Comparison of ENCODE assay signal across 27 cellular contexts in the genomic region with DNA sequence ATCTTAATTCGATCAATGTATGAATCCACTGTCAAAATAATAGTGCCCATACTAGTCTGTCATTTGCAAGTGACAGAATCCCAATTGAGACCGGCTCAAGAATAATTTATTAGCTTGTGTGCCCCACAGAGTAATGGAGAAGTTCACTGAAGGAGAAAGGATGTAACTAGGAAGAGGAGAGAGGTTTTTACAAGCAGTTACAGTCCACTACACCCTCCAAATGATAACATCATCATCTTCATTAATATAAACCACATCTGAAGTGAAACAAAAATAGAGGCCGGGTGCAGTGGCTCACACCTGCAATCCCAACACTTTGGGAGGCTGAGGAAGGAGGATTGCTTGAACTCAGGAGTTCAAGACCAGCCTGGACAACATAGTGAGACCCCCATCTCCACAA.
"Had no signal": no experiment of that assay in that cellular context is flagged by ENCODE, and none has a peak within 500 bp of the region (broad histone marks: within the 10 kb centered on the region; RNA-seq: fewer than 3 reads in every experiment).

No MANE protein-coding gene starts in this region.

- H3K4me3 ChIP-seq: ascending aorta, body of pancreas, PC-9 had no signal

- H3K36me3 ChIP-seq: ascending aorta had no signal

- H3K27ac ChIP-seq: ascending aorta, body of pancreas, PC-9 had no signal

- H3K4me3 Mint-ChIP-seq: activated CD4-positive, alpha-beta memory T cell treated with anti-CD3 and anti-CD28 coated beads for 36 hours; activated CD4-positive, alpha-beta T cell treated with anti-CD3 and anti-CD28 coated beads, Interleukin-2, amount 10 ng/mL, durations not matched to agents 7 days and 5 days; activated naive CD8-positive, alpha-beta T cell treated with anti-CD3 and anti-CD28 coated beads, Interleukin-2, amount 50 U/mL, for 24 hours; activated T-cell treated with anti-CD3 and anti-CD28 coated beads, Interleukin-2, amount 50 U/mL, for 4 hours; T-cell had no signal

- DNase-seq: activated CD4-positive, alpha-beta memory T cell treated with anti-CD3 and anti-CD28 coated beads for 36 hours; activated CD4-positive, alpha-beta T cell treated with anti-CD3 and anti-CD28 coated beads, Interleukin-2, amount 10 ng/mL, durations not matched to agents 7 days and 5 days; activated CD4-positive, CD25-positive, alpha-beta regulatory T cell; activated CD8-positive, alpha-beta memory T cell treated with anti-CD3 and anti-CD28 coated beads for 24 hours; activated effector memory CD4-positive, alpha-beta T cell treated with anti-CD3 and anti-CD28 coated beads, Interleukin-2, amount 50 U/mL, for 16 hours; activated naive CD4-positive, alpha-beta T cell treated with Interleukin-2 at 50 U/mL for 16 hours; activated naive CD8-positive, alpha-beta T cell treated with anti-CD3 and anti-CD28 coated beads, Interleukin-2, amount 50 U/mL, for 24 hours; activated T-cell treated with anti-CD3 and anti-CD28 coated beads, Interleukin-2, amount 50 U/mL, for 4 hours; amniotic stem cell; body of pancreas; central memory CD4-positive, alpha-beta T cell; Kasumi-1; NCI-H1092; NCI-H1417; NCI-H1930; NCI-H2107; NCI-H2171 treated with DMSO at 0.1 percent for 48 hours; NCI-H345; NCI-H510A; NCI-H526 treated with DMSO at 0.1 percent for 48 hours; PC-9; SIG-M5; T-cell; T-helper 2 cell; T1000 had no signal

- H2AFZ ChIP-seq: PC-9 had no signal

- H3K4me1 ChIP-seq: ascending aorta, body of pancreas had no signal

- H3K4me2 ChIP-seq: PC-9 had no signal

- ATAC-seq: activated naive CD4-positive, alpha-beta T cell treated with anti-CD3 and anti-CD28 coated beads, Interleukin-2, amount 50 U/mL, for 72 hours; activated naive CD8-positive, alpha-beta T cell treated with anti-CD3 and anti-CD28 coated beads, Interleukin-2, amount 50 U/mL, for 24 hours; activated T-cell treated with anti-CD3 and anti-CD28 coated beads, Interleukin-2, amount 50 U/mL, for 4 hours; body of pancreas; T-cell had no signal

- H3K9me3 Mint-ChIP-seq: activated CD4-positive, alpha-beta memory T cell treated with anti-CD3 and anti-CD28 coated beads for 36 hours; activated CD4-positive, alpha-beta T cell treated with anti-CD3 and anti-CD28 coated beads, Interleukin-2, amount 10 ng/mL, durations not matched to agents 7 days and 5 days; activated naive CD4-positive, alpha-beta T cell treated with anti-CD3 and anti-CD28 coated beads, Interleukin-2, amount 50 U/mL, for 72 hours; activated naive CD8-positive, alpha-beta T cell treated with anti-CD3 and anti-CD28 coated beads, Interleukin-2, amount 50 U/mL, for 24 hours; activated T-cell treated with anti-CD3 and anti-CD28 coated beads, Interleukin-2, amount 50 U/mL, for 4 hours; T-cell had no signal

- H3K9me3 ChIP-seq: ascending aorta, body of pancreas had no signal

- H3K27me3 ChIP-seq: ascending aorta, body of pancreas had no signal

- H3K4me1 Mint-ChIP-seq: activated CD4-positive, alpha-beta T cell treated with anti-CD3 and anti-CD28 coated beads, Interleukin-2, amount 10 ng/mL, durations not matched to agents 7 days and 5 days; activated naive CD8-positive, alpha-beta T cell treated with anti-CD3 and anti-CD28 coated beads, Interleukin-2, amount 50 U/mL, for 24 hours; T-cell had no signal

- H3K27ac Mint-ChIP-seq: activated CD4-positive, alpha-beta memory T cell treated with anti-CD3 and anti-CD28 coated beads for 36 hours; activated CD4-positive, alpha-beta T cell treated with anti-CD3 and anti-CD28 coated beads, Interleukin-2, amount 10 ng/mL, durations not matched to agents 7 days and 5 days; activated naive CD4-positive, alpha-beta T cell treated with anti-CD3 and anti-CD28 coated beads, Interleukin-2, amount 50 U/mL, for 72 hours; activated naive CD8-positive, alpha-beta T cell treated with anti-CD3 and anti-CD28 coated beads, Interleukin-2, amount 50 U/mL, for 24 hours; T-cell had no signal

- H3K36me3 Mint-ChIP-seq: activated CD4-positive, alpha-beta memory T cell treated with anti-CD3 and anti-CD28 coated beads for 36 hours; activated naive CD4-positive, alpha-beta T cell treated with anti-CD3 and anti-CD28 coated beads, Interleukin-2, amount 50 U/mL, for 72 hours; T-cell had no signal
